ENCODE assay signal across 9 cellular contexts in genomic region chr6:160088069-160088773, GRCh38. TPM values are rescaled to one million over a fixed set of nuclear protein-coding genes. Genes with fewer than 3 reads are reported as not detected.
DNase-seq lines count a peak whose midpoint lies in the region; ATAC-seq, FAIRE-seq and TF ChIP-seq lines count a peak whose summit lies in the region.
"Had no signal": no experiment of that assay in that cellular context is flagged by ENCODE, and none has a peak within 500 bp of the region (broad histone marks: within the 10 kb centered on the region; RNA-seq: fewer than 3 reads in every experiment).

No MANE protein-coding gene starts in this region.

- H3K9me3 ChIP-seq in esophagus squamous epithelium = no peaks in the 10 kb centered on the region

- H3K9me3 Mint-ChIP-seq in natural killer cell treated with Interleukin-12 subunit alpha and Interleukin-12 subunit beta and Interleukin-15 and Interleukin-18, amount 100 ng/mL, for 72 hours = no peaks in the 10 kb centered on the region
- H3K9me3 Mint-ChIP-seq in natural killer cell = no peaks in the 10 kb centered on the region
- no peaks in the 10 kb centered on the region for H3K9me3 Mint-ChIP-seq in nephron progenitor cell
- H3K9me3 Mint-ChIP-seq: central memory CD8-positive, alpha-beta T cell had no signal

- no peak for DNase-seq in natural killer cell treated with Interleukin-12 subunit alpha and Interleukin-12 subunit beta and Interleukin-15 and Interleukin-18, amount 100 ng/mL, for 72 hours (ENCODE audit: low spot score)
- DNase-seq in natural killer cell (no peak), RCC 7860 (ENCODE audit: low spot score) (peak; percentile 31), esophagus squamous epithelium (lab: John Stamatoyannopoulos, UW) (no peak), nephron progenitor cell (peak; percentile 56), NCI-H2107 treated with DMSO at 0.1 percent for 48 hours (lab: John Stamatoyannopoulos, UW; ENCODE audit: unreplicated experiment) (no peak)

- H3K4me3 Mint-ChIP-seq in natural killer cell treated with Interleukin-12 subunit alpha and Interleukin-12 subunit beta and Interleukin-15 and Interleukin-18, amount 100 ng/mL, for 72 hours = no peak overlapping the region
- H3K4me3 Mint-ChIP-seq in natural killer cell (no peak overlapping the region), nephron progenitor cell (no peak overlapping the region)
- H3K4me3 Mint-ChIP-seq: central memory CD8-positive, alpha-beta T cell had no signal

- H3K36me3 ChIP-seq in esophagus squamous epithelium = peaks cover 37 to 100% (median 76%) of the 10 kb centered on the region in 3 donors

- peak overlapping the region in 3 of 4 donors; percentile 39 to 59 (median 42) for H3K27ac ChIP-seq in esophagus squamous epithelium

- no peak for ATAC-seq in natural killer cell treated with Interleukin-12 subunit alpha and Interleukin-12 subunit beta and Interleukin-15 and Interleukin-18, amount 100 ng/mL, for 72 hours
- ATAC-seq in natural killer cell (no peak), GM21529 (IDR thresholded peaks at IDR 0.05; ENCODE audit: unreplicated experiment) (no peak), HG02840 (IDR thresholded peaks at IDR 0.05; ENCODE audit: low FRiP score, unreplicated experiment) (no peak)

- peak; percentile 11 for FAIRE-seq in RCC 7860 (lab: Jason Lieb, UNC)

- no peak overlapping the region for H3K4me3 ChIP-seq in esophagus squamous epithelium

- H3K36me3 Mint-ChIP-seq in natural killer cell treated with Interleukin-12 subunit alpha and Interleukin-12 subunit beta and Interleukin-15 and Interleukin-18, amount 100 ng/mL, for 72 hours = peaks cover 38% of the 10 kb centered on the region
- H3K36me3 Mint-ChIP-seq in natural killer cell (peaks cover 26% of the 10 kb centered on the region), nephron progenitor cell (ENCODE audit: low read depth) (peaks cover 53% of the 10 kb centered on the region)

- peaks cover 0 to 5% (median 0%) of the 10 kb centered on the region in 3 donors for H3K4me1 ChIP-seq in esophagus squamous epithelium

- 46 to 56% methylated on average over 12 to 13 of the region's 13 CpGs for WGBS in esophagus squamous epithelium, 2 donors

- no peaks in the 10 kb centered on the region for H3K27me3 ChIP-seq in esophagus squamous epithelium

- TF ChIP-seq CTCF in natural killer cell (IDR thresholded peaks at IDR 0.05) = no peak
- TF ChIP-seq CTCF in esophagus squamous epithelium (IDR thresholded peaks at IDR 0.05) = peak; percentile 19 to 65 (median 55)
- TF ChIP-seq CTCF in nephron progenitor cell (IDR thresholded peaks at IDR 0.05) = peak; percentile 53

- no peaks in the 10 kb centered on the region for H3K27me3 Mint-ChIP-seq in natural killer cell treated with Interleukin-12 subunit alpha and Interleukin-12 subunit beta and Interleukin-15 and Interleukin-18, amount 100 ng/mL, for 72 hours
- H3K27me3 Mint-ChIP-seq in natural killer cell (ENCODE audit: low read depth in 2 of 2) (no peaks in the 10 kb centered on the region), nephron progenitor cell (ENCODE audit: low read depth, poor library complexity) (no peaks in the 10 kb centered on the region)
- H3K27me3 Mint-ChIP-seq: central memory CD8-positive, alpha-beta T cell had no signal

- intact Hi-C loops in natural killer cell (cut with micrococcal nuclease) (loop anchor here (5.0 kb wide), 1 partner anchor 369 kb away; no protein-coding TSS in a partner anchor), esophagus squamous epithelium (cut with DNase I) (no loop called here)

- peaks cover 18 to 23% of the 10 kb centered on the region in 2 donors for H3K4me1 Mint-ChIP-seq in natural killer cell treated with Interleukin-12 subunit alpha and Interleukin-12 subunit beta and Interleukin-15 and Interleukin-18, amount 100 ng/mL, for 72 hours (ENCODE audit: low read depth in 2 of 2)
- H3K4me1 Mint-ChIP-seq in natural killer cell (peaks cover 22% of the 10 kb centered on the region in 2 donors), nephron progenitor cell (no peaks in the 10 kb centered on the region)

- TF ChIP-seq POLR2A in esophagus squamous epithelium (IDR thresholded peaks at IDR 0.05) = no peak

- peak overlapping the region; percentile 18 to 54 for H3K27ac Mint-ChIP-seq in natural killer cell treated with Interleukin-12 subunit alpha and Interleukin-12 subunit beta and Interleukin-15 and Interleukin-18, amount 100 ng/mL, for 72 hours
- H3K27ac Mint-ChIP-seq in natural killer cell = no peak overlapping the region
- H3K27ac Mint-ChIP-seq in nephron progenitor cell = peak overlapping the region; percentile 77

RNA-seq across cellular contexts. Expression of gene SLC22A1, which starts 33.4 kb away (rescaled TPM):
- 10 to 100 TPM in 1 of 2 donors, 1 to 10 TPM in 1; 5.8 to 11.0 TPM for total RNA-seq in natural killer cell treated with Interleukin-12 subunit alpha and Interleukin-12 subunit beta and Interleukin-15 and Interleukin-18, amount 100 ng/mL, for 72 hours
- total RNA-seq in natural killer cell (1 to 10 TPM; 1.4 to 4.5 (median 3.0) TPM), esophagus squamous epithelium (under 1 TPM in 3 of 4 donors, not detected in 1; 0.35 to 0.53 (median 0.38) TPM)

Comparison
In these comparisons a context has a peak if more than half of its experiments do, and no peak if none do; other contexts are left out.
1. H3K27ac Mint-ChIP-seq: peak in natural killer cell treated with Interleukin-12 subunit alpha and Interleukin-12 subunit beta and Interleukin-15 and Interleukin-18, amount 100 ng/mL, for 72 hours (2 of 2) and nephron progenitor cell (single experiment); none in natural killer cell (0 of 2).
2. DNase-seq: peak in RCC 7860 (single experiment) and nephron progenitor cell (single experiment); none in natural killer cell treated with Interleukin-12 subunit alpha and Interleukin-12 subunit beta and Interleukin-15 and Interleukin-18, amount 100 ng/mL, for 72 hours (single experiment), natural killer cell (single experiment), esophagus squamous epithelium (single experiment) and NCI-H2107 treated with DMSO at 0.1 percent for 48 hours (single experiment).